8 cellular contexts compared by ENCODE assay signal in genomic region chr13:44436589-44437337, GRCh38.
A peak's percentile ranks its signal among the peaks of the same experiment; 100 is the strongest.
DNase-seq lines count a peak whose midpoint lies in the region; ATAC-seq and TF ChIP-seq lines count a peak whose summit lies in the region.

No MANE protein-coding gene starts in this region.

- H3K27me3 ChIP-seq in KMS-11 (ENCODE audit: insufficient read depth, low read depth): no peaks in the 10 kb centered on the region

- H3K4me1 ChIP-seq in KMS-11 (ENCODE audit: low read depth, poor library complexity, severe bottlenecking): peaks cover 8% of the 10 kb centered on the region

- no peak overlapping the region for H3K27ac ChIP-seq in KMS-11

- no peaks in the 10 kb centered on the region for H3K79me2 ChIP-seq in KMS-11 (ENCODE audit: insufficient read depth, low read depth)

- H3K27ac Mint-ChIP-seq in stimulated activated naive B cell treated with anti-CD40 and anti-IgM and Interleukin-4, amounts not matched to agents 10 μg/mL and 1 μg/mL and 100 μg/mL, for 72 hours: peak overlapping the region; percentile 65

- ATAC-seq in stimulated activated naive B cell treated with anti-CD40 and anti-IgM and Interleukin-4, amounts not matched to agents 10 μg/mL and 1 μg/mL and 100 μg/mL, for 72 hours (replicated peaks): peak; percentile 58 to 59
- no peak for ATAC-seq in HG03097 (IDR thresholded peaks at IDR 0.05; ENCODE audit: low FRiP score, unreplicated experiment)

- H3K9me3 Mint-ChIP-seq in stimulated activated naive B cell treated with anti-CD40 and anti-IgM and Interleukin-4, amounts not matched to agents 10 μg/mL and 1 μg/mL and 100 μg/mL, for 72 hours: no peaks in the 10 kb centered on the region

- peak overlapping the region; percentile 54; the same call in 1 of the 2 replicates for H2AFZ ChIP-seq in KMS-11 (ENCODE audit: low read depth)

- TF ChIP-seq CTCF in KMS-11 (conservative IDR thresholded peaks at IDR 0.05; ENCODE audit: low read depth, low read length): no peak

- H3K4me3 ChIP-seq in KMS-11 (IDR thresholded peaks at IDR 0.05; ENCODE audit: insufficient read depth, low read depth, low read length): no peak overlapping the region

- H3K9ac ChIP-seq in KMS-11: peak overlapping the region; percentile 41; the same call in 1 of the 2 replicates

- H3K36me3 Mint-ChIP-seq in stimulated activated naive B cell treated with anti-CD40 and anti-IgM and Interleukin-4, amounts not matched to agents 10 μg/mL and 1 μg/mL and 100 μg/mL, for 72 hours: peaks cover 0 to 5% of the 10 kb centered on the region in 2 donors

- H3K4me3 Mint-ChIP-seq in stimulated activated naive B cell treated with anti-CD40 and anti-IgM and Interleukin-4, amounts not matched to agents 10 μg/mL and 1 μg/mL and 100 μg/mL, for 72 hours: peak overlapping the region; percentile 82 to 90

- DNase-seq in COLO829 (ENCODE audit: low spot score) (peak; percentile 84), fibroblast of gingiva (ENCODE audit: low read depth) (peak; percentile 89), mucosa of gallbladder (ENCODE audit: low spot score) (peak; percentile 95)
- peak; percentile 30 for DNase-seq in activated T-helper 9 cell treated with anti-CD3 and anti-CD28 coated beads, Interleukin-2, amount 50 U/mL, for 16 hours (ENCODE audit: low read depth)
- DNase-seq in stimulated activated naive B cell treated with anti-CD40 and anti-IgM and Interleukin-4, amounts not matched to agents 10 μg/mL and 1 μg/mL and 100 μg/mL, for 72 hours: no peak

- peaks cover 10 to 38% of the 10 kb centered on the region in 2 donors for H3K4me1 Mint-ChIP-seq in stimulated activated naive B cell treated with anti-CD40 and anti-IgM and Interleukin-4, amounts not matched to agents 10 μg/mL and 1 μg/mL and 100 μg/mL, for 72 hours

- H3K4me2 ChIP-seq in KMS-11: peak overlapping the region; percentile 76

- H4K20me1 ChIP-seq in KMS-11 (ENCODE audit: insufficient read depth): no peaks in the 10 kb centered on the region

- no peaks in the 10 kb centered on the region for H3K27me3 Mint-ChIP-seq in stimulated activated naive B cell treated with anti-CD40 and anti-IgM and Interleukin-4, amounts not matched to agents 10 μg/mL and 1 μg/mL and 100 μg/mL, for 72 hours

- no peaks in the 10 kb centered on the region for H3K36me3 ChIP-seq in KMS-11 (ENCODE audit: insufficient read depth)

TF ChIP-seq in PFSK-1, 5 proteins besides CTCF, POLR2A, EP300 and RAD21:
- TF ChIP-seq SIN3A (IDR thresholded peaks at IDR 0.05; ENCODE audit: borderline replicate concordance, insufficient read depth, low read length) (no peak), POLR2AphosphoS5 (IDR thresholded peaks at IDR 0.05; ENCODE audit: low read depth, low read length) (peak; percentile 94), REST (IDR thresholded peaks at IDR 0.05; ENCODE audit: insufficient read depth in 1 of 2, low read depth in 2 of 2, low read length in 2 of 2) (0 out of 4 replicates have a peak, but pooled peaks have one; percentile 26 to 42), TAF1 (IDR thresholded peaks at IDR 0.05; ENCODE audit: borderline replicate concordance, insufficient read depth, low read length) (peak; percentile 90; the same call in 1 of the 2 replicates)
TF ChIP-seq in PFSK-1: peak in this region for 3.
